Comparison of ENCODE assay signal across 8 cellular contexts in the genomic region with DNA sequence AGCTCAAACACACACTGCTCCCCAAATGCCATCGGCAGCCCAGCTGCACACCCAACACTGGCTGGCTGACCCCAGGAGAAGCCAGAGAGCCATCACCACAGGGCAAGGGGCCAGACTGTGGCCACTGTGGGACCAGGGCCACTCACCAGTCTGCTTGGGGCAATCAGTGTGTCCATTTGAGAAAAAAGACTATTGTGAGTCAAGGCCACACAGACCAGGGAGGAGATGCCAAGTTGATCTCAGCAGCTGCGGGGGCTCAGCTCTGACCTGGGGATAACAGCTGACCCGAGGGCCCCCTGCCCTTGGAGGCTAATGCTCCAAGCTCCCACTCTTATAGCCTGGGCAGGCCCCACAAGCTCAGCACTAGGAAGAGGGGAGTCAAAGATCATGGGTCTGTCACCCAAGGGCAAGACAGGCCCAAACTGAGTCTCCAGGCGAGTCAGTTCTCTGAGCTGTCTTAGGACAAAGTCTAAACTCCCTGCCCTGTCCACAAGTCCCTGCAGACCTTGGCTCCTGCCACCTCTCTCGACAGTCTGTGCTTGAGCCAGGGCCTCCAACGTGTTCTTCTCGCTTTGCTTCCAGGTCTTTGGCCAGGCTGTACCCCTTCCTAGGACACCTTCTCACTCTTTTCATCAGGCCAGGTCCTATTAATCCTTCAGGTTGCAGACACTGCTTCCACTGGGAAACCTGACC. TPM values are rescaled to one million over a fixed set of nuclear protein-coding genes. Genes with fewer than 3 reads are reported as not detected.
DNase-seq lines count a peak whose midpoint lies in the region; ATAC-seq and TF ChIP-seq lines count a peak whose summit lies in the region.

No MANE protein-coding gene starts in this region.

- H3K4me3 Mint-ChIP-seq in Calu3 (ENCODE audit: low read depth, unreplicated experiment) (peak overlapping the region; percentile 45), glutamatergic neuron (ENCODE audit: unreplicated experiment) (no peak overlapping the region)

- no peak for ATAC-seq in HG03378 (IDR thresholded peaks at IDR 0.05; ENCODE audit: unreplicated experiment)

- H3K27me3 ChIP-seq in PC-9 (ENCODE audit: insufficient read depth, low read depth), result no peaks in the 10 kb centered on the region
- H3K27me3 ChIP-seq in esophagus (ENCODE audit: control insufficient read depth in 1 of 2, insufficient read depth in 2 of 2, low read length in 2 of 2), result no peaks in the 10 kb centered on the region

- peak overlapping the region; percentile 90 for H3K27ac ChIP-seq in PC-9
- H3K27ac ChIP-seq in esophagus (ENCODE audit: low read depth in 2 of 2, low read length in 1 of 2), result peak overlapping the region; percentile 98

- no TSS peak for BruUV-seq in Calu3 (replicated peaks; lab: Mats Ljungman, UMichigan)
- TSS peak; percentile 35 for BruUV-seq in PC-9 (replicated peaks; lab: Mats Ljungman, UMichigan)

- CTCF ChIA-PET in Calu3 (lab: Charles Lee) (interaction anchor here (0.6 to 1.9 kb wide), 6 partner anchors 11 to 110 kb away, joined by 3 to 11 read pairs (median 4); a partner anchor contains a TSS), PC-9 (lab: Charles Lee) (interaction anchor here (0.5 to 1.0 kb wide), 4 partner anchors 14 to 44 kb away, joined by 3 to 6 read pairs (median 4); no protein-coding TSS in a partner anchor)

- H3K36me3 ChIP-seq in PC-9 (ENCODE audit: low read depth), result no peaks in the 10 kb centered on the region
- H3K36me3 ChIP-seq in esophagus (ENCODE audit: control insufficient read depth in 2 of 2, insufficient read depth in 2 of 2, low read length in 1 of 2), result peaks cover 0 to 4% of the 10 kb centered on the region in 2 donors

- no peak overlapping the region for H2AFZ ChIP-seq in PC-9

- H3K9me3 ChIP-seq in PC-9 (ENCODE audit: insufficient read depth, low read depth) (no peaks in the 10 kb centered on the region), esophagus (ENCODE audit: control insufficient read depth in 2 of 2, insufficient read depth in 1 of 2, low read depth in 1 of 2, low read length in 1 of 2) (no peaks in the 10 kb centered on the region)

- H3K27me3 Mint-ChIP-seq in Calu3 (ENCODE audit: unreplicated experiment) (no peaks in the 10 kb centered on the region), glutamatergic neuron (ENCODE audit: unreplicated experiment) (peaks cover 4% of the 10 kb centered on the region)

- POLR2A ChIA-PET in PC-9 (lab: Charles Lee; ENCODE audit: unreplicated experiment), result interaction anchor here (1.3 kb wide), 1 partner anchor 107 kb away, joined by 14 read pairs; no protein-coding TSS in a partner anchor

- peak overlapping the region; percentile 88 for H3K4me2 ChIP-seq in PC-9

- TF ChIP-seq CTCF in Calu3 (IDR thresholded peaks at IDR 0.05; ENCODE audit: unreplicated experiment) (no peak), PC-9 (conservative IDR thresholded peaks at IDR 0.05) (no peak), glutamatergic neuron (IDR thresholded peaks at IDR 0.05; ENCODE audit: partially characterized antibody, unreplicated experiment) (no peak)

- 31 to 44% methylated on average over 7 of the region's 7 CpGs for WGBS in esophagus, 2 donors

- H3F3A ChIP-seq in PC-9 (ENCODE audit: insufficient read depth, low read depth), result peaks cover 57% of the 10 kb centered on the region

- intact Hi-C loops in Calu3 (cut with micrococcal nuclease; ENCODE audit: unreplicated experiment) (loop anchor here (5.0 kb wide), 1 partner anchor 83 kb away; no protein-coding TSS in a partner anchor), PC-9 (cut with micrococcal nuclease; ENCODE audit: unreplicated experiment) (loop anchor here (5.0 kb wide), 3 partner anchors 43 to 143 kb away; a partner anchor contains a TSS)

- peaks cover 21% of the 10 kb centered on the region for H4K20me1 ChIP-seq in PC-9 (ENCODE audit: insufficient read depth)

- H3K4me1 ChIP-seq in PC-9 (replicated peaks; ENCODE audit: insufficient read depth), result peaks cover 92% of the 10 kb centered on the region
- H3K4me1 ChIP-seq in esophagus (ENCODE audit: control insufficient read depth in 2 of 2, insufficient read depth in 2 of 2, low read length in 1 of 2), result peaks cover 55 to 73% of the 10 kb centered on the region in 2 donors

- H3K4me3 ChIP-seq in PC-9 (no peak overlapping the region), esophagus (ENCODE audit: low read depth in 1 of 2, low read length in 2 of 2) (no peak overlapping the region)

- H3K4me1 Mint-ChIP-seq in Calu3 (ENCODE audit: low read depth, unreplicated experiment) (peaks cover 65% of the 10 kb centered on the region), glutamatergic neuron (ENCODE audit: low read depth, unreplicated experiment) (peaks cover 17% of the 10 kb centered on the region)

- DNase-seq in Calu3 (no peak), PC-9 (no peak), pons (ENCODE audit: low spot score) (peak; percentile 70), glutamatergic neuron (no peak), NCI-H2081 treated with DMSO at 0.1 percent for 48 hours (lab: John Stamatoyannopoulos, UW) (no peak), NCI-H2107 treated with DMSO at 0.1 percent for 48 hours (lab: John Stamatoyannopoulos, UW; ENCODE audit: unreplicated experiment) (no peak)

- H3K36me3 Mint-ChIP-seq in Calu3 (ENCODE audit: insufficient read depth, unreplicated experiment), result peaks cover 31% of the 10 kb centered on the region
- H3K36me3 Mint-ChIP-seq in glutamatergic neuron (ENCODE audit: unreplicated experiment), result no peaks in the 10 kb centered on the region

- peaks cover 92% of the 10 kb centered on the region for H3K79me2 ChIP-seq in PC-9 (ENCODE audit: low read depth)

- H3K9me3 Mint-ChIP-seq in Calu3 (ENCODE audit: low read depth, unreplicated experiment) (no peaks in the 10 kb centered on the region), glutamatergic neuron (ENCODE audit: unreplicated experiment) (no peaks in the 10 kb centered on the region)

- H3K9me2 ChIP-seq in PC-9 (ENCODE audit: insufficient read depth), result no peaks in the 10 kb centered on the region

- H3K27ac Mint-ChIP-seq in Calu3 (ENCODE audit: unreplicated experiment) (peak overlapping the region; percentile 94), glutamatergic neuron (ENCODE audit: unreplicated experiment) (no peak overlapping the region)

RNA-seq across cellular contexts. Expression of a gene that starts 30.1 kb away (rescaled TPM):
- total RNA-seq in Calu3 (2022), result 37.2 and 37.9 TPM in 2 replicates
- total RNA-seq in PC-9 (2021), result 13.6 and 16.8 TPM in 2 replicates
- 10 to 100 TPM; 12.7 to 13.2 TPM for polyA plus RNA-seq in esophagus
- total RNA-seq in glutamatergic neuron (ENCODE audit: unreplicated experiment), result 145 TPM
